ENCODE assay signal across 9 cellular contexts in the genomic region with DNA sequence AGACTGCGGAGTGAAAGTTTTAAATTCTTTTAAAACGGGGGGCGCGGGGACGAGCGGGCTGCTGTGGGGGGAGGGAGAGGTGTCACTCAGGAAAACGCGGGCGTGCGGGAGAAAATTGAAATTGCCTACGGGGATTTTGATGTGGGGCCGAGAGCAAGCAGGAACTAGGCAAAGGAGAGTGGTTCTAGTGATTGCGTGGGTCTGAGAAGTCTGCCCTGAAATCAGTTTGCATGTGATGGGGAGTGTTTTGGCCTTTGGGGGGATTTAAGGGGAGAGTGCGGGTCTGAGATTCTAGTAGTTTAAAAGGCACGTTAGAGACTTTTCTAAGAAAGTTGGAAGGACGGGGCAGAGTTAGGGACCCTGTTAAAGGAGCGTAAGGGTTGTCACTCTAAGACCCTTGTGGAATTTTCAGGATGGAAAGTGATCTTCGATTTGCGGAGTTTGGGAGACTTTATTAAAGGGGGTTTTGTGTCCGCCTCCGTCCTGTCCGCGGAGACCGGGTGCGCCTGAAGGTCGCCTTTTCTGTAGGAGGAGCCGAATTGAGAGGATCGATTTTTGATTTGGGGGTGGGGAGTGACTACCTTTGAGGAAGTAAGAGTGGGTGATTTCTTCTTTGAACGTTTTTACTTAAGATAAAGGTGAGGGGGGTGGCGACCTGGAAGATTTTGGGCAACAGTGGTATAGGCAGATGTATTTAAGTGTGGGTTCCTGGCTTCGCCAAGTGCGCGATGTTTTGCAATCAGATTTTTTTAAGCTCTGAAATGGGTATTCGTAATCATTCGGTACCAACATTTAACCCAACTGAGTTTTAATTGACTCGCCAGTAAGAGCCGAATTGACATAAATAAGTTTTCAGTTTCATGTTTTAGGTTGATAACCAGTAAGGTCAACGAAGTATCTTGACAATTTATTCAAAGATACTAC. TPM values are rescaled to one million over a fixed set of nuclear protein-coding genes. Genes with fewer than 3 reads are reported as not detected.
A peak's percentile ranks its signal among the peaks of the same experiment; 100 is the strongest.
DNase-seq lines count a peak whose midpoint lies in the region; ATAC-seq lines count a peak whose summit lies in the region.
"Had no signal": no experiment of that assay in that cellular context is flagged by ENCODE, and none has a peak within 500 bp of the region (broad histone marks: within the 10 kb centered on the region; RNA-seq: fewer than 3 reads in every experiment).

No MANE protein-coding gene starts in this region.

- H3K27ac ChIP-seq in angular gyrus (ENCODE audit: low read depth, low read length): peak overlapping the region; percentile 54

- no peaks in the 10 kb centered on the region for H3K36me3 ChIP-seq in NT2/D1 (ENCODE audit: insufficient read depth, insufficient read length, low read length)

- no peaks in the 10 kb centered on the region for H3K4me1 ChIP-seq in NT2/D1 (ENCODE audit: insufficient read depth, insufficient read length)

- no peaks in the 10 kb centered on the region for H3K9me3 Mint-ChIP-seq in immature natural killer cell

- DNase-seq in EL (peak; percentile 34), NT2/D1 (ENCODE audit: low read depth, low spot score) (no peak), immature natural killer cell (peak in 2 of 3 donors; percentile 4 to 6), GOT3 (lab: John Stamatoyannopoulos, UW) (no peak), NCI-H2029 (lab: John Stamatoyannopoulos, UW) (no peak)
- DNase-seq in stimulated activated CD8-positive, alpha-beta memory T cell treated with anti-CD3 and anti-CD28 coated beads, Interleukin-4, amount 100 ng/mL, for 48 hours: peak; percentile 53

- H3K27me3 Mint-ChIP-seq in immature natural killer cell (ENCODE audit: low read depth in 3 of 3): peaks cover 0 to 1% (median 0%) of the 10 kb centered on the region in 3 donors
- H3K27me3 Mint-ChIP-seq: T-helper 17 cell had no signal

- peak overlapping the region; percentile 80 for H3K4me3 ChIP-seq in NT2/D1 (ENCODE audit: insufficient read length, low read depth)

- H3K27ac Mint-ChIP-seq in immature natural killer cell: peak overlapping the region in 1 of 6 donors; percentile 52
- H3K27ac Mint-ChIP-seq: T-helper 17 cell had no signal

- peak overlapping the region; percentile 87 for H3K9ac ChIP-seq in NT2/D1 (ENCODE audit: insufficient read length, low read depth)

- H3K4me3 Mint-ChIP-seq in immature natural killer cell: no peak overlapping the region
- H3K4me3 Mint-ChIP-seq: T-helper 17 cell had no signal

- H3K4me1 Mint-ChIP-seq in immature natural killer cell: peaks cover 0 to 22% of the 10 kb centered on the region in 2 donors

- peak; percentile 7 for ATAC-seq in HG02610 (IDR thresholded peaks at IDR 0.05; ENCODE audit: unreplicated experiment)

- no peaks in the 10 kb centered on the region for H3K27me3 ChIP-seq in NT2/D1 (ENCODE audit: insufficient read depth, insufficient read length)

- no peaks in the 10 kb centered on the region for H3K9me3 ChIP-seq in NT2/D1 (ENCODE audit: insufficient read depth, low read length)

- peaks cover 0 to 3% (median 0%) of the 10 kb centered on the region in 3 donors for H3K36me3 Mint-ChIP-seq in immature natural killer cell

RNA-seq across cellular contexts. Expression of a gene that starts 1.1 kb away (rescaled TPM):
- polyA plus RNA-seq in immature natural killer cell: 10 to 100 TPM in 1 of 3 donors, 1 to 10 TPM in 2; 1.6 to 15.6 (median 8.3) TPM

RNA-seq across cellular contexts. Expression of a gene that starts 56.4 kb away (rescaled TPM):
- polyA plus RNA-seq in immature natural killer cell: 100 to 1,000 TPM in 1 of 3 donors, 10 to 100 TPM in 2; 80.6 to 108 (median 87.6) TPM

Comparison
In these comparisons a context has a peak if more than half of its experiments do, and no peak if none do; other contexts are left out.
1. DNase-seq: peak in EL (single experiment), immature natural killer cell (2 of 3) and stimulated activated CD8-positive, alpha-beta memory T cell treated with anti-CD3 and anti-CD28 coated beads, Interleukin-4, amount 100 ng/mL, for 48 hours (single experiment); none in NT2/D1 (single experiment), GOT3 (single experiment) and NCI-H2029 (single experiment).